ENCODE assay signal across 8 cellular contexts in genomic region chr2:24491626-24492282, GRCh38. TPM values are rescaled to one million over a fixed set of nuclear protein-coding genes. Genes with fewer than 3 reads are reported as not detected.
DNase-seq lines count a peak whose midpoint lies in the region; ATAC-seq and TF ChIP-seq lines count a peak whose summit lies in the region.

No MANE protein-coding gene starts in this region.

- H3K4me3 Mint-ChIP-seq in H9 (peak overlapping the region; percentile 79 to 89), chondrocyte (ENCODE audit: unreplicated experiment) (peak overlapping the region; percentile 83)

- H3K9ac ChIP-seq in H9 (ENCODE audit: extremely low read depth, insufficient read length, low read length): peak overlapping the region; percentile 15

- H3K4ac ChIP-seq in H9 (ENCODE audit: low read depth, low read length): no peak overlapping the region

- no peak overlapping the region for H2BK12ac ChIP-seq in H9 (ENCODE audit: insufficient read length, low read depth, low read length)

- no peaks in the 10 kb centered on the region for H3K36me3 Mint-ChIP-seq in H9 (ENCODE audit: insufficient read depth in 1 of 3, low read depth in 3 of 3)
- no peaks in the 10 kb centered on the region for H3K36me3 Mint-ChIP-seq in chondrocyte (ENCODE audit: low read depth)

- H3K79me2 ChIP-seq in H9 (ENCODE audit: insufficient read depth, low read length): no peaks in the 10 kb centered on the region

- no peak overlapping the region for H2BK15ac ChIP-seq in H9 (ENCODE audit: low read depth, low read length)

- peak; percentile 29 to 39 for ATAC-seq in activated CD4-positive, CD25-positive, alpha-beta regulatory T cell treated with anti-CD3 and anti-CD28 coated beads, Interleukin-2, amount 50 U/mL, for 24 hours
- peak; percentile 13 for ATAC-seq in left lung

- peaks cover 5% of the 10 kb centered on the region for H3K4me1 ChIP-seq in H9 (ENCODE audit: insufficient read depth, low read length)
- H3K4me1 ChIP-seq in left lung: peaks cover 0 to 51% of the 10 kb centered on the region in 2 donors

- no peaks in the 10 kb centered on the region for H3K36me3 ChIP-seq in left lung

- no peak overlapping the region for H2AFZ ChIP-seq in H9 (ENCODE audit: low read length)

- H3K27me3 ChIP-seq in H9 (ENCODE audit: insufficient read depth, low read length) (peaks cover 4% of the 10 kb centered on the region; the same call in 1 of the 2 replicates), left lung (no peaks in the 10 kb centered on the region)

- H4K20me1 ChIP-seq in H9 (ENCODE audit: control insufficient read depth, insufficient read depth, insufficient read length): no peaks in the 10 kb centered on the region

- H3K79me1 ChIP-seq in H9 (ENCODE audit: insufficient read depth, low read depth, low read length, poor library complexity, severe bottlenecking): no peaks in the 10 kb centered on the region

- no peak overlapping the region for H3T11ph ChIP-seq in H9 (ENCODE audit: low read length)

- H3K23me2 ChIP-seq in H9 (ENCODE audit: insufficient read length, low read depth, low read length, poor library complexity, severe bottlenecking): peaks cover 13% of the 10 kb centered on the region

- H2BK20ac ChIP-seq in H9 (ENCODE audit: low read depth, low read length, poor library complexity, severe bottlenecking): no peak overlapping the region

- peak overlapping the region; percentile 86 for H3K4me2 ChIP-seq in H9 (ENCODE audit: insufficient read depth, insufficient read length, low read length)

- H3K9me3 Mint-ChIP-seq in H9 (no peaks in the 10 kb centered on the region; a peak in 1 of 5 replicates), chondrocyte (ENCODE audit: low read depth) (no peaks in the 10 kb centered on the region)

- no peak overlapping the region for H4K5ac ChIP-seq in H9 (ENCODE audit: insufficient read length, low read depth, low read length)

- H3K27ac ChIP-seq in H9 (ENCODE audit: insufficient read length, low read depth, low read length): no peak overlapping the region
- H3K27ac ChIP-seq in left lung: peak overlapping the region; percentile 77 to 97

- H3K4me1 Mint-ChIP-seq in H9: peaks cover 28 to 34% of the 10 kb centered on the region in 2 experiments
- peaks cover 34% of the 10 kb centered on the region for H3K4me1 Mint-ChIP-seq in chondrocyte (ENCODE audit: low read depth)

- H2BK120ac ChIP-seq in H9 (ENCODE audit: low read depth, low read length, poor library complexity, severe bottlenecking): no peak overlapping the region

- H2AK5ac ChIP-seq in H9 (ENCODE audit: insufficient read length, low read length): no peak overlapping the region

- peaks cover 19% of the 10 kb centered on the region for H3K27me3 Mint-ChIP-seq in H9 (ENCODE audit: low read depth)
- no peaks in the 10 kb centered on the region for H3K27me3 Mint-ChIP-seq in chondrocyte (ENCODE audit: low read depth)

- no peak overlapping the region for H4K8ac ChIP-seq in H9 (replicated peaks; ENCODE audit: insufficient read length, low read depth, low read length)

- H3K27ac Mint-ChIP-seq in H9 (no peak overlapping the region), chondrocyte (ENCODE audit: unreplicated experiment) (peak overlapping the region; percentile 62)

- no peak overlapping the region for H3K23ac ChIP-seq in H9 (ENCODE audit: insufficient read length, low read depth, low read length)

- no peak overlapping the region for H4K91ac ChIP-seq in H9 (ENCODE audit: insufficient read length, low read depth, low read length)

- DNase-seq in GM03348 (ENCODE audit: low spot score): peak; percentile 78
- DNase-seq in H9: peak; percentile 43
- DNase-seq in NAMALWA (ENCODE audit: low spot score): peak; percentile 52
- no peak for DNase-seq in chondrocyte (ENCODE audit: low spot score)
- DNase-seq in left lung: peak; percentile 65 to 91
- peak; percentile 36 for DNase-seq in stimulated activated CD4-positive, alpha-beta T cell treated with anti-CD3 and anti-CD28 coated beads, Interleukin-2, amount 100 ng/mL, for 4 hours (ENCODE audit: low read depth)
- no peak for DNase-seq in KG1 (lab: John Stamatoyannopoulos, UW)

- no peak overlapping the region for H3K56ac ChIP-seq in H9 (ENCODE audit: insufficient read length, low read depth, low read length)

- peak overlapping the region; percentile 64 to 98 for H3K4me3 ChIP-seq in left lung

- H3K18ac ChIP-seq in H9 (ENCODE audit: insufficient read length, low read depth, low read length): no peak overlapping the region

- no peaks in the 10 kb centered on the region for H3K9me3 ChIP-seq in H9 (ENCODE audit: control insufficient read depth, low read depth, low read length)
- H3K9me3 ChIP-seq in left lung: no peaks in the 10 kb centered on the region

- H2BK5ac ChIP-seq in H9 (ENCODE audit: insufficient read length, low read length): no peak overlapping the region

- WGBS in H9 (ENCODE audit: extremely low coverage, insufficient read length, low lambda C conversion rate): no CpG with 5 or more reads among the region's 80 CpGs

- no peak for TF ChIP-seq CTCF in H9 (conservative IDR thresholded peaks at IDR 0.05)
- TF ChIP-seq CTCF in chondrocyte (IDR thresholded peaks at IDR 0.05): no peak
- TF ChIP-seq CTCF in left lung (IDR thresholded peaks at IDR 0.05): no peak

- intact Hi-C loops in left lung (cut with DNase I): no loop called here

- no peak overlapping the region; the same call in 1 of the 2 replicates for H3K14ac ChIP-seq in H9 (ENCODE audit: insufficient read depth, low read length)

RNA-seq across cellular contexts. Expression of gene NCOA1, which starts 0.7 kb away (rescaled TPM):
- total RNA-seq in H9 (2021) (14.0 and 14.8 TPM in 2 replicates), chondrocyte (20.1 to 20.3 TPM (median 20.2 TPM) in 3 replicates), left lung (10 to 100 TPM; 32.6 to 38.2 TPM)

Comparison
In these comparisons a context has a peak if more than half of its experiments do, and no peak if none do; other contexts are left out.
1. DNase-seq: peak in GM03348 (single experiment), H9 (single experiment), NAMALWA (single experiment), left lung (2 of 2) and stimulated activated CD4-positive, alpha-beta T cell treated with anti-CD3 and anti-CD28 coated beads, Interleukin-2, amount 100 ng/mL, for 4 hours (single experiment); none in chondrocyte (single experiment) and KG1 (single experiment).